9 cellular contexts compared by ENCODE assay signal in the genomic region with DNA sequence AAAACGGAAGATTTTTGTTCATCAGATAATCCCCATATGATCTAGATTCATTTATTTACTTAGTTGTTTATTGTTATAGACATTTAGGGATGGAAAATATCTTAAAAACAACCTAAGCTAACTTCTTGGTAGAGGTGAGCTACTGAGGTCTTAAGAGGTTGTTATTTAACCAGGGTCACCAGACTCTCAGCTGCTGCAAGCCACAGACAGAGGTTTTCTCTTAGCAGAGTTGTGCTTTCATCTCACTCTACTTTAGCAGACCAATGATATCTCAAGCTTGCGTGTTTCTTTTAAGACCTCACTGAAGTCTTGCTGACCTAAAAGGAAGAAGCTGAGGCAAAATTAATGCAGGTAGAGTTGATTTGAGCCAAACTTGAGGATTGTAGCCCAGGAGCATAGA. TPM values are rescaled to one million over a fixed set of nuclear protein-coding genes. Genes with fewer than 3 reads are reported as not detected.
A peak's percentile ranks its signal among the peaks of the same experiment; 100 is the strongest.
DNase-seq lines count a peak whose midpoint lies in the region; ATAC-seq and FAIRE-seq lines count a peak whose summit lies in the region.
"Had no signal": no experiment of that assay in that cellular context is flagged by ENCODE, and none has a peak within 500 bp of the region (broad histone marks: within the 10 kb centered on the region; RNA-seq: fewer than 3 reads in every experiment).

No MANE protein-coding gene starts in this region.

- peaks cover 55% of the 10 kb centered on the region for H3K4me1 Mint-ChIP-seq in activated CD4-positive, alpha-beta T cell treated with anti-CD3 and anti-CD28 coated beads, Interleukin-2, amount 10 ng/mL, durations not matched to agents 7 days and 5 days
- peaks cover 54% of the 10 kb centered on the region for H3K4me1 Mint-ChIP-seq in central memory CD8-positive, alpha-beta T cell

- intact Hi-C loops in head of caudate nucleus (cut with DNase I), result no loop called here

- DNase-seq in activated CD4-positive, alpha-beta T cell treated with anti-CD3 and anti-CD28 coated beads, Interleukin-2, amount 10 ng/mL, durations not matched to agents 7 days and 5 days, result peak; percentile 17
- DNase-seq in activated CD4-positive, alpha-beta T cell treated with anti-CD3 and anti-CD28 coated beads for 1 hour, result no peak
- DNase-seq in central memory CD8-positive, alpha-beta T cell (ENCODE audit: low spot score in 2 of 2), result no peak
- no peak for DNase-seq in substantia nigra (lab: John Stamatoyannopoulos, UW)
- DNase-seq in RCC 7860 (ENCODE audit: low spot score), result no peak
- no peak for DNase-seq in hippocampal formation (lab: John Stamatoyannopoulos, UW)
- no peak for DNase-seq in head of caudate nucleus

- ATAC-seq in HG03060 (IDR thresholded peaks at IDR 0.05; ENCODE audit: low read depth, unreplicated experiment), result peak; percentile 82
- peak; percentile 58 for ATAC-seq in central memory CD8-positive, alpha-beta T cell (replicated peaks; ENCODE audit: extremely low read depth, poor library complexity, severe bottlenecking)

- H3K9me3 Mint-ChIP-seq in activated CD4-positive, alpha-beta T cell treated with anti-CD3 and anti-CD28 coated beads, Interleukin-2, amount 10 ng/mL, durations not matched to agents 7 days and 5 days, result peaks cover 3% of the 10 kb centered on the region
- H3K9me3 Mint-ChIP-seq in central memory CD8-positive, alpha-beta T cell, result no peaks in the 10 kb centered on the region

- H3K36me3 Mint-ChIP-seq in activated CD4-positive, alpha-beta T cell treated with anti-CD3 and anti-CD28 coated beads, Interleukin-2, amount 10 ng/mL, durations not matched to agents 7 days and 5 days (ENCODE audit: low read depth), result peaks cover 14% of the 10 kb centered on the region
- peaks cover 3% of the 10 kb centered on the region for H3K36me3 Mint-ChIP-seq in central memory CD8-positive, alpha-beta T cell (ENCODE audit: insufficient read depth)

- peak overlapping the region; percentile 57 for H3K27ac Mint-ChIP-seq in activated CD4-positive, alpha-beta T cell treated with anti-CD3 and anti-CD28 coated beads, Interleukin-2, amount 10 ng/mL, durations not matched to agents 7 days and 5 days
- H3K27ac Mint-ChIP-seq in central memory CD8-positive, alpha-beta T cell (ENCODE audit: low read depth), result peak overlapping the region; percentile 54

- CTCF ChIA-PET in activated CD4-positive, alpha-beta T cell treated with anti-CD3 and anti-CD28 coated beads, Interleukin-2, amount 10 ng/mL, durations not matched to agents 7 days and 5 days (lab: Charles Lee), result interaction anchor here (0.6 to 2.9 kb wide), 8 partner anchors 11 to 218 kb away, joined by 3 to 9 read pairs (median 4); a partner anchor contains a TSS

- no peak for FAIRE-seq in RCC 7860 (lab: Jason Lieb, UNC)
- FAIRE-seq: colon had no signal

- POLR2A ChIA-PET in activated CD4-positive, alpha-beta T cell treated with anti-CD3 and anti-CD28 coated beads, Interleukin-2, amount 10 ng/mL, durations not matched to agents 7 days and 5 days (lab: Charles Lee), result interaction anchor here (0.6 kb wide), 1 partner anchor 185 kb away, joined by 4 read pairs; no protein-coding TSS in a partner anchor

- no peak overlapping the region for H3K4me3 Mint-ChIP-seq in activated CD4-positive, alpha-beta T cell treated with anti-CD3 and anti-CD28 coated beads, Interleukin-2, amount 10 ng/mL, durations not matched to agents 7 days and 5 days
- H3K4me3 Mint-ChIP-seq in central memory CD8-positive, alpha-beta T cell, result peak overlapping the region; percentile 21

- no peaks in the 10 kb centered on the region for H3K27me3 Mint-ChIP-seq in activated CD4-positive, alpha-beta T cell treated with anti-CD3 and anti-CD28 coated beads, Interleukin-2, amount 10 ng/mL, durations not matched to agents 7 days and 5 days
- no peaks in the 10 kb centered on the region for H3K27me3 Mint-ChIP-seq in central memory CD8-positive, alpha-beta T cell

- H3K27ac ChIP-seq in substantia nigra (ENCODE audit: low read depth, low read length, poor library complexity, severe bottlenecking), result peak overlapping the region; percentile 14

RNA-seq across cellular contexts. Expression of a gene that starts 43.6 kb away (rescaled TPM):
- 10 to 100 TPM; 43.2 to 53.1 TPM for total RNA-seq in activated CD4-positive, alpha-beta T cell treated with anti-CD3 and anti-CD28 coated beads, Interleukin-2, amount 10 ng/mL, durations not matched to agents 7 days and 5 days
